ENCODE assay signal across 10 cellular contexts in genomic region chr11:118481238-118481637, GRCh38. TPM values are rescaled to one million over a fixed set of nuclear protein-coding genes. Genes with fewer than 3 reads are reported as not detected.
A peak's percentile ranks its signal among the peaks of the same experiment; 100 is the strongest.
DNase-seq lines count a peak whose midpoint lies in the region; ATAC-seq, FAIRE-seq and TF ChIP-seq lines count a peak whose summit lies in the region.
"Not testable (repeated sequence)": the region's sequence is repeated elsewhere in the genome, so short reads cannot be mapped to it uniquely, and the experiment has no call there.
"Had no signal": no experiment of that assay in that cellular context is flagged by ENCODE, and none has a peak within 500 bp of the region (broad histone marks: within the 10 kb centered on the region; RNA-seq: fewer than 3 reads in every experiment).

No MANE protein-coding gene starts in this region.

- not testable (repeated sequence) for ATAC-seq in T-cell (replicated peaks in 1 of 4); activated CD8-positive, alpha-beta T cell treated with anti-CD3 and anti-CD28 coated beads for 36 hours; K562; naive thymus-derived CD4-positive, alpha-beta T cell

- not testable (repeated sequence) for H3K9me3 ChIP-seq in K562 (replicated peaks; ENCODE audit: control insufficient read depth, insufficient read depth, low read depth, low read length); naive thymus-derived CD4-positive, alpha-beta T cell (ENCODE audit: control insufficient read depth in 2 of 3, low read length in 3 of 3)

- not testable (repeated sequence) for H4K20me1 ChIP-seq in K562 (replicated peaks; ENCODE audit: control insufficient read depth, insufficient read depth, low read length)

- H3K9ac ChIP-seq in K562 (ENCODE audit: insufficient read depth in 1 of 2, low read depth in 2 of 2, low read length in 2 of 2) = not testable (repeated sequence)

- intact Hi-C loops in activated CD8-positive, alpha-beta T cell treated with anti-CD3 and anti-CD28 coated beads for 36 hours (cut with micrococcal nuclease); activated T-helper 1 cell treated with anti-CD3 and anti-CD28 coated beads, Interleukin-12 subunit alpha, Interleukin-12 subunit beta, Interleukin-2, Interleukin-4 antibody, amounts not matched to agents 30 ng/mL and 10 ng/mL and 1 ng/mL, durations not matched to agents 14 hours and 24 hours and 36 hours (cut with micrococcal nuclease); K562 (cut with micrococcal nuclease); naive thymus-derived CD4-positive, alpha-beta T cell (cut with micrococcal nuclease): not testable (repeated sequence)

- not testable (repeated sequence) for TF ChIP-seq EP300 in K562 (IDR thresholded peaks at IDR 0.05; ENCODE audit: low read length)

- in situ Hi-C loops in K562 (cut with MboI) = not testable (repeated sequence)

- H3K4me2 ChIP-seq in K562 (ENCODE audit: insufficient read depth, low read length) = not testable (repeated sequence)

- H3K27ac Mint-ChIP-seq in T-cell = peak overlapping the region; percentile 2 to 29
- peak overlapping the region; percentile 5 for H3K27ac Mint-ChIP-seq in activated CD8-positive, alpha-beta T cell treated with anti-CD3 and anti-CD28 coated beads for 36 hours
- H3K27ac Mint-ChIP-seq in activated T-helper 1 cell treated with anti-CD3 and anti-CD28 coated beads, Interleukin-12 subunit alpha, Interleukin-12 subunit beta, Interleukin-2, Interleukin-4 antibody, amounts not matched to agents 30 ng/mL and 10 ng/mL and 1 ng/mL, durations not matched to agents 14 hours and 24 hours and 36 hours = peak overlapping the region; percentile 15
- H3K27ac Mint-ChIP-seq in activated naive CD4-positive, alpha-beta T cell treated with anti-CD3 and anti-CD28 coated beads, Interleukin-2, amount 10 ng/mL, durations not matched to agents 7 days and 5 days = peak overlapping the region; percentile 6
- peak overlapping the region; percentile 37 for H3K27ac Mint-ChIP-seq in activated naive CD8-positive, alpha-beta T cell
- H3K27ac Mint-ChIP-seq in naive thymus-derived CD4-positive, alpha-beta T cell = peak overlapping the region in 8 of 9 donors; percentile 6 to 80 (median 44)

- DNase-seq in GM12891 (ENCODE audit: insufficient read length, low spot score); T-cell; activated CD8-positive, alpha-beta T cell treated with anti-CD3 and anti-CD28 coated beads for 36 hours; activated T-helper 1 cell treated with anti-CD3 and anti-CD28 coated beads, Interleukin-12 subunit alpha, Interleukin-12 subunit beta, Interleukin-2, Interleukin-4 antibody, amounts not matched to agents 30 ng/mL and 10 ng/mL and 1 ng/mL, durations not matched to agents 14 hours and 24 hours and 36 hours (ENCODE audit: low spot score); activated naive CD4-positive, alpha-beta T cell treated with anti-CD3 and anti-CD28 coated beads, Interleukin-2, amount 10 ng/mL, durations not matched to agents 7 days and 5 days; K562 (ENCODE audit: extremely low read depth in 1 of 4, low spot score in 3 of 4); naive thymus-derived CD4-positive, alpha-beta T cell: not testable (repeated sequence)

- H3K4me3 ChIP-seq in K562; naive thymus-derived CD4-positive, alpha-beta T cell (ENCODE audit: low read length): not testable (repeated sequence)

- FAIRE-seq in GM12891 (lab: Jason Lieb, UNC) = peak; percentile 82
- not testable (repeated sequence) for FAIRE-seq in K562 (lab: Jason Lieb, UNC)

- not testable (repeated sequence) for H3K27me3 Mint-ChIP-seq in T-cell; activated CD8-positive, alpha-beta T cell treated with anti-CD3 and anti-CD28 coated beads for 36 hours; activated T-helper 1 cell treated with anti-CD3 and anti-CD28 coated beads, Interleukin-12 subunit alpha, Interleukin-12 subunit beta, Interleukin-2, Interleukin-4 antibody, amounts not matched to agents 30 ng/mL and 10 ng/mL and 1 ng/mL, durations not matched to agents 14 hours and 24 hours and 36 hours (ENCODE audit: insufficient read depth); activated naive CD4-positive, alpha-beta T cell treated with anti-CD3 and anti-CD28 coated beads, Interleukin-2, amount 10 ng/mL, durations not matched to agents 7 days and 5 days; activated naive CD8-positive, alpha-beta T cell; naive thymus-derived CD4-positive, alpha-beta T cell

- not testable (repeated sequence) for H3K9me3 Mint-ChIP-seq in T-cell; activated CD8-positive, alpha-beta T cell treated with anti-CD3 and anti-CD28 coated beads for 36 hours; activated T-helper 1 cell treated with anti-CD3 and anti-CD28 coated beads, Interleukin-12 subunit alpha, Interleukin-12 subunit beta, Interleukin-2, Interleukin-4 antibody, amounts not matched to agents 30 ng/mL and 10 ng/mL and 1 ng/mL, durations not matched to agents 14 hours and 24 hours and 36 hours; activated naive CD4-positive, alpha-beta T cell treated with anti-CD3 and anti-CD28 coated beads, Interleukin-2, amount 10 ng/mL, durations not matched to agents 7 days and 5 days; activated naive CD8-positive, alpha-beta T cell (ENCODE audit: low read depth); naive thymus-derived CD4-positive, alpha-beta T cell

- H3K27ac ChIP-seq in K562 (ENCODE audit: extremely low read depth, low read depth, low read length); naive thymus-derived CD4-positive, alpha-beta T cell (ENCODE audit: low read depth, low read length): not testable (repeated sequence)

- peaks cover 89% of the 10 kb centered on the region for H3K36me3 ChIP-seq in K562 (ENCODE audit: control insufficient read depth, insufficient read depth, low read length)
- peaks cover 42 to 84% (median 62%) of the 10 kb centered on the region in 3 experiments for H3K36me3 ChIP-seq in naive thymus-derived CD4-positive, alpha-beta T cell (ENCODE audit: control insufficient read depth in 2 of 3, insufficient read depth in 3 of 3, low read length in 3 of 3)

- BruUV-seq in K562 (replicated peaks; lab: Mats Ljungman, UMichigan) = not testable (repeated sequence)

- not testable (repeated sequence) for H3K9me1 ChIP-seq in K562 (ENCODE audit: control insufficient read depth, insufficient read depth, low read length)

- TF ChIP-seq POLR2A in GM12891 (IDR thresholded peaks at IDR 0.05; ENCODE audit: low read depth, low read length); K562 (conservative IDR thresholded peaks at IDR 0.05): not testable (repeated sequence)

- H2AFZ ChIP-seq in K562 (ENCODE audit: low read depth, low read length) = not testable (repeated sequence)

- TF ChIP-seq CTCF in activated CD8-positive, alpha-beta T cell treated with anti-CD3 and anti-CD28 coated beads for 36 hours (IDR thresholded peaks at IDR 0.05); K562 (IDR thresholded peaks at IDR 0.05 in 2 of 3, conservative IDR thresholded peaks at IDR 0.05 in 1 of 3; ENCODE audit: insufficient read depth in 2 of 3, low read depth in 1 of 3, low read length in 3 of 3): not testable (repeated sequence)

- H3K4me1 ChIP-seq in K562 (replicated peaks in 1 of 2; ENCODE audit: control insufficient read depth in 2 of 2, insufficient read depth in 2 of 2, low read length in 2 of 2); naive thymus-derived CD4-positive, alpha-beta T cell (ENCODE audit: control insufficient read depth in 2 of 2, insufficient read depth in 2 of 2, low read length in 2 of 2): not testable (repeated sequence)

- not testable (repeated sequence) for H3K27me3 ChIP-seq in K562 (ENCODE audit: control insufficient read depth in 2 of 2, insufficient read depth in 2 of 2, low read length in 2 of 2); naive thymus-derived CD4-positive, alpha-beta T cell (ENCODE audit: control insufficient read depth in 2 of 2, insufficient read depth in 2 of 2, low read length in 2 of 2)

- not testable (repeated sequence) for H3K4me1 Mint-ChIP-seq in T-cell; activated T-helper 1 cell treated with anti-CD3 and anti-CD28 coated beads, Interleukin-12 subunit alpha, Interleukin-12 subunit beta, Interleukin-2, Interleukin-4 antibody, amounts not matched to agents 30 ng/mL and 10 ng/mL and 1 ng/mL, durations not matched to agents 14 hours and 24 hours and 36 hours (ENCODE audit: low read depth); activated naive CD4-positive, alpha-beta T cell treated with anti-CD3 and anti-CD28 coated beads, Interleukin-2, amount 10 ng/mL, durations not matched to agents 7 days and 5 days; activated naive CD8-positive, alpha-beta T cell (ENCODE audit: low read depth); naive thymus-derived CD4-positive, alpha-beta T cell
- H3K4me1 Mint-ChIP-seq in activated CD8-positive, alpha-beta T cell treated with anti-CD3 and anti-CD28 coated beads for 36 hours (ENCODE audit: low read depth) = peaks cover 11% of the 10 kb centered on the region

- POLR2A ChIA-PET in T-cell (lab: Charles Lee) = interaction anchor here in 1 of 2 donors (0.6 kb wide), 1 partner anchor 118 kb away, joined by 4 read pairs; no protein-coding TSS in a partner anchor
- POLR2A ChIA-PET in activated CD8-positive, alpha-beta T cell treated with anti-CD3 and anti-CD28 coated beads for 36 hours (lab: Charles Lee) = interaction anchor here (0.6 to 1.0 kb wide), 2 partner anchors 16 to 22 kb away, joined by 4 read pairs; no protein-coding TSS in a partner anchor
- POLR2A ChIA-PET in K562 (lab: Yijun Ruan, JAX) = not testable (repeated sequence)
- POLR2A ChIA-PET in naive thymus-derived CD4-positive, alpha-beta T cell (lab: Charles Lee) = interaction anchor here (1.2 kb wide), 1 partner anchor 95 kb away, joined by 3 read pairs; no protein-coding TSS in a partner anchor

- H3K79me2 ChIP-seq in K562 (ENCODE audit: control insufficient read depth, insufficient read depth, low read length) = not testable (repeated sequence)

- H3K4me3 Mint-ChIP-seq in T-cell; activated CD8-positive, alpha-beta T cell treated with anti-CD3 and anti-CD28 coated beads for 36 hours; activated T-helper 1 cell treated with anti-CD3 and anti-CD28 coated beads, Interleukin-12 subunit alpha, Interleukin-12 subunit beta, Interleukin-2, Interleukin-4 antibody, amounts not matched to agents 30 ng/mL and 10 ng/mL and 1 ng/mL, durations not matched to agents 14 hours and 24 hours and 36 hours; activated naive CD4-positive, alpha-beta T cell treated with anti-CD3 and anti-CD28 coated beads, Interleukin-2, amount 10 ng/mL, durations not matched to agents 7 days and 5 days; activated naive CD8-positive, alpha-beta T cell; naive thymus-derived CD4-positive, alpha-beta T cell: not testable (repeated sequence)

- 94% methylated on average over 1 of the region's 1 CpG for WGBS in K562 (ENCODE audit: insufficient coverage, low coverage, missing lambda C conversion rate)

- CTCF ChIA-PET in T-cell (lab: Charles Lee) = interaction anchor here in 1 of 2 donors (0.6 kb wide), 2 partner anchors 8 to 542 kb away, joined by 3 read pairs; no protein-coding TSS in a partner anchor
- CTCF ChIA-PET in activated CD8-positive, alpha-beta T cell treated with anti-CD3 and anti-CD28 coated beads for 36 hours (lab: Charles Lee); activated naive CD4-positive, alpha-beta T cell treated with anti-CD3 and anti-CD28 coated beads, Interleukin-2, amount 10 ng/mL, durations not matched to agents 7 days and 5 days (lab: Charles Lee): not testable (repeated sequence)
- CTCF ChIA-PET in K562 (lab: Yijun Ruan, JAX; ENCODE audit: low intra/inter-chr PET ratio) = interaction anchor here (0.7 kb wide), 1 partner anchor 15 kb away, joined by 3 read pairs; no protein-coding TSS in a partner anchor
- CTCF ChIA-PET in naive thymus-derived CD4-positive, alpha-beta T cell (lab: Charles Lee) = interaction anchor here (1.3 kb wide), 1 partner anchor 283 kb away, joined by 3 read pairs; no protein-coding TSS in a partner anchor

- TF ChIP-seq RAD21 in K562 (CRISPR knock-in tag; conservative IDR thresholded peaks at IDR 0.05 in 1 of 2, IDR thresholded peaks at IDR 0.05 in 1 of 2) = not testable (repeated sequence)

- peaks cover 53% of the 10 kb centered on the region for H3K36me3 Mint-ChIP-seq in T-cell
- peaks cover 57% of the 10 kb centered on the region for H3K36me3 Mint-ChIP-seq in activated CD8-positive, alpha-beta T cell treated with anti-CD3 and anti-CD28 coated beads for 36 hours (ENCODE audit: low read depth)
- peaks cover 67% of the 10 kb centered on the region for H3K36me3 Mint-ChIP-seq in activated T-helper 1 cell treated with anti-CD3 and anti-CD28 coated beads, Interleukin-12 subunit alpha, Interleukin-12 subunit beta, Interleukin-2, Interleukin-4 antibody, amounts not matched to agents 30 ng/mL and 10 ng/mL and 1 ng/mL, durations not matched to agents 14 hours and 24 hours and 36 hours (ENCODE audit: low read depth)
- H3K36me3 Mint-ChIP-seq in activated naive CD4-positive, alpha-beta T cell treated with anti-CD3 and anti-CD28 coated beads, Interleukin-2, amount 10 ng/mL, durations not matched to agents 7 days and 5 days = peaks cover 63% of the 10 kb centered on the region
- not testable (repeated sequence) for H3K36me3 Mint-ChIP-seq in activated naive CD8-positive, alpha-beta T cell
- peaks cover 18 to 45% (median 31%) of the 10 kb centered on the region in 5 donors for H3K36me3 Mint-ChIP-seq in naive thymus-derived CD4-positive, alpha-beta T cell

RNA-seq across cellular contexts. Expression of gene KMT2A, which starts 44.9 kb away (rescaled TPM):
- 15.3 TPM for polyA plus RNA-seq in GM12891 (2012; ENCODE audit: low read depth, missing spikeins)
- 100 to 1,000 TPM; 130 to 183 (median 153) TPM for total RNA-seq in T-cell
- 10 to 100 TPM; 68.8 to 75.0 TPM for total RNA-seq in activated CD8-positive, alpha-beta T cell treated with anti-CD3 and anti-CD28 coated beads for 36 hours
- total RNA-seq in activated T-helper 1 cell treated with anti-CD3 and anti-CD28 coated beads, Interleukin-12 subunit alpha, Interleukin-12 subunit beta, Interleukin-2, Interleukin-4 antibody, amounts not matched to agents 30 ng/mL and 10 ng/mL and 1 ng/mL, durations not matched to agents 14 hours and 24 hours and 36 hours = 78.4 and 87.8 TPM in 2 replicates
- 227 and 437 TPM in 2 replicates for total RNA-seq in K562 (2011; cell fraction: chromatin; rRNA removed; ENCODE audit: low replicate concordance)
- 184 and 220 TPM in 2 replicates for total RNA-seq in K562 (2011; cell fraction: nucleolus; rRNA removed)
- total RNA-seq in K562 (2011; cell fraction: nucleoplasm; rRNA removed) = 320 and 503 TPM in 2 replicates
- 27.0 and 34.8 TPM in 2 replicates for total RNA-seq in K562 (2014; rRNA removed)
- 37.0 and 44.1 TPM in 2 replicates for total RNA-seq in K562 (2014; rRNA removed; fragmentation: Illumina TruSeq; extraction: Trizol)
- 32.9 and 33.7 TPM in 2 replicates for total RNA-seq in K562 (2015; rRNA removed; fragmentation: Illumina TruSeq; extraction: Trizol)
- 58.9 and 59.9 TPM in 2 replicates for total RNA-seq in K562 (2021)
- 28.3 and 30.4 TPM in 2 replicates for polyA plus RNA-seq in K562 (2011; rRNA removed)
- polyA plus RNA-seq in K562 (2011; cell fraction: cytosol; rRNA removed) = 24.5 and 37.4 TPM in 2 replicates
- 159 and 233 TPM in 2 replicates for polyA plus RNA-seq in K562 (2011; cell fraction: nucleus; rRNA removed)
- polyA plus RNA-seq in K562 (2012) = 26.7 and 27.2 TPM in 2 replicates
- 41.6 and 48.9 TPM in 2 replicates for polyA plus RNA-seq in K562 (2014; fragmentation: Illumina TruSeq; extraction: Trizol)
- polyA plus RNA-seq in K562 (2014; fragmentation: Nextera tagmentation; extraction: Ambion mirVana) = 10 to 100 TPM in 1 of 2 experiments, 1 to 10 TPM in 1; 9.6 to 10.8 TPM
- polyA plus RNA-seq in K562 (2014; rRNA removed) = 32.6 and 36.9 TPM in 2 replicates
- 95.7 and 118 TPM in 2 replicates for polyA minus RNA-seq in K562 (2011; rRNA and poly(A)+ RNA removed)
- polyA minus RNA-seq in K562 (2011; cell fraction: cytosol; rRNA and poly(A)+ RNA removed) = 53.8 and 61.4 TPM in 2 replicates
- 141 and 184 TPM in 2 replicates for polyA minus RNA-seq in K562 (2011; cell fraction: nucleus; rRNA and poly(A)+ RNA removed)
- total RNA-seq in naive thymus-derived CD4-positive, alpha-beta T cell = 100 to 1,000 TPM; 140 to 192 (median 161) TPM
- 10 to 100 TPM; 19.6 to 32.9 TPM for polyA plus RNA-seq in naive thymus-derived CD4-positive, alpha-beta T cell

RNA-seq across cellular contexts. Expression of gene TTC36, which starts 46.0 kb away (rescaled TPM):
- polyA plus RNA-seq in GM12891 (2012; ENCODE audit: low read depth, missing spikeins) = 0.10 TPM
- total RNA-seq in T-cell (1 to 10 TPM in 4 of 5 donors, under 1 TPM in 1; 0.53 to 1.7 (median 1.2) TPM), K562 (2014; rRNA removed) (0.78 TPM in 1 of 2 replicates, not detected in the other), K562 (2014; rRNA removed; fragmentation: Illumina TruSeq; extraction: Trizol) (not detected in 2 replicates), K562 (2015; rRNA removed; fragmentation: Illumina TruSeq; extraction: Trizol) (not detected in 2 replicates), K562 (2021) (0.22 and 0.36 TPM in 2 replicates)
- total RNA-seq in activated CD8-positive, alpha-beta T cell treated with anti-CD3 and anti-CD28 coated beads for 36 hours = under 1 TPM; 0.36 to 0.43 TPM
- 0.59 and 0.91 TPM in 2 replicates for total RNA-seq in activated T-helper 1 cell treated with anti-CD3 and anti-CD28 coated beads, Interleukin-12 subunit alpha, Interleukin-12 subunit beta, Interleukin-2, Interleukin-4 antibody, amounts not matched to agents 30 ng/mL and 10 ng/mL and 1 ng/mL, durations not matched to agents 14 hours and 24 hours and 36 hours
- total RNA-seq in K562 (2011; cell fraction: chromatin; rRNA removed; ENCODE audit: low replicate concordance) = not detected in 2 replicates
- total RNA-seq in K562 (2011; cell fraction: nucleolus; rRNA removed) = 0.66 and 0.83 TPM in 2 replicates
- not detected in 2 replicates for total RNA-seq in K562 (2011; cell fraction: nucleoplasm; rRNA removed)
- polyA plus RNA-seq in K562 (2011; rRNA removed) (not detected in 2 replicates), K562 (2014; fragmentation: Illumina TruSeq; extraction: Trizol) (not detected in 2 replicates), K562 (2014; fragmentation: Nextera tagmentation; extraction: Ambion mirVana) (not detected), K562 (2014; rRNA removed) (0.23 and 0.59 TPM in 2 replicates)
- 0.06 TPM in 1 of 2 replicates, not detected in the other for polyA plus RNA-seq in K562 (2011; cell fraction: cytosol; rRNA removed)
- 0.18 and 0.53 TPM in 2 replicates for polyA plus RNA-seq in K562 (2011; cell fraction: nucleus; rRNA removed)
- 0.14 and 0.15 TPM in 2 replicates for polyA plus RNA-seq in K562 (2012)
- not detected in 2 replicates for polyA minus RNA-seq in K562 (2011; rRNA and poly(A)+ RNA removed)
- polyA minus RNA-seq in K562 (2011; cell fraction: cytosol; rRNA and poly(A)+ RNA removed) = not detected in 2 replicates
- 0.27 and 0.78 TPM in 2 replicates for polyA minus RNA-seq in K562 (2011; cell fraction: nucleus; rRNA and poly(A)+ RNA removed)
- total RNA-seq in naive thymus-derived CD4-positive, alpha-beta T cell = 1 to 10 TPM in 3 of 5 experiments, under 1 TPM in 2; 0.34 to 2.7 (median 1.1) TPM
- 1 to 10 TPM in 1 of 2 donors, under 1 TPM in 1; 0.29 to 1.2 TPM for polyA plus RNA-seq in naive thymus-derived CD4-positive, alpha-beta T cell
- polyA plus RNA-seq: AG04450, CD14-positive monocyte had no signal

RNA-seq across cellular contexts. Expression of gene TMEM25, which starts 49.8 kb away (rescaled TPM):
- polyA plus RNA-seq in GM12891 (2012; ENCODE audit: low read depth, missing spikeins) = 4.4 TPM
- total RNA-seq in T-cell (10 to 100 TPM; 19.9 to 31.7 (median 25.3) TPM), K562 (2014; rRNA removed) (1.5 and 2.1 TPM in 2 replicates), K562 (2014; rRNA removed; fragmentation: Illumina TruSeq; extraction: Trizol) (0.77 and 1.2 TPM in 2 replicates), K562 (2015; rRNA removed; fragmentation: Illumina TruSeq; extraction: Trizol) (1.8 and 2.0 TPM in 2 replicates), K562 (2021) (3.2 TPM in 2 replicates)
- total RNA-seq in activated CD8-positive, alpha-beta T cell treated with anti-CD3 and anti-CD28 coated beads for 36 hours = 10 to 100 TPM in 1 of 2 experiments, 1 to 10 TPM in 1; 9.8 to 15.0 TPM
- 13.6 and 15.0 TPM in 2 replicates for total RNA-seq in activated T-helper 1 cell treated with anti-CD3 and anti-CD28 coated beads, Interleukin-12 subunit alpha, Interleukin-12 subunit beta, Interleukin-2, Interleukin-4 antibody, amounts not matched to agents 30 ng/mL and 10 ng/mL and 1 ng/mL, durations not matched to agents 14 hours and 24 hours and 36 hours
- 15.4 and 39.3 TPM in 2 replicates for total RNA-seq in K562 (2011; cell fraction: chromatin; rRNA removed; ENCODE audit: low replicate concordance)
- 19.7 and 20.1 TPM in 2 replicates for total RNA-seq in K562 (2011; cell fraction: nucleolus; rRNA removed)
- total RNA-seq in K562 (2011; cell fraction: nucleoplasm; rRNA removed) = 15.8 and 18.2 TPM in 2 replicates
- polyA plus RNA-seq in K562 (2011; rRNA removed) (2.2 and 7.1 TPM in 2 replicates), K562 (2014; fragmentation: Illumina TruSeq; extraction: Trizol) (2.7 and 3.4 TPM in 2 replicates), K562 (2014; fragmentation: Nextera tagmentation; extraction: Ambion mirVana) (under 1 TPM; 0.34 to 0.49 TPM), K562 (2014; rRNA removed) (3.8 and 4.3 TPM in 2 replicates)
- polyA plus RNA-seq in K562 (2011; cell fraction: cytosol; rRNA removed) = 4.0 and 6.3 TPM in 2 replicates
- polyA plus RNA-seq in K562 (2011; cell fraction: nucleus; rRNA removed) = 35.3 and 59.2 TPM in 2 replicates
- polyA plus RNA-seq in K562 (2012) = 1.6 and 4.2 TPM in 2 replicates
- 4.1 and 5.3 TPM in 2 replicates for polyA minus RNA-seq in K562 (2011; rRNA and poly(A)+ RNA removed)
- 2.1 and 6.1 TPM in 2 replicates for polyA minus RNA-seq in K562 (2011; cell fraction: cytosol; rRNA and poly(A)+ RNA removed)
- 11.3 and 17.8 TPM in 2 replicates for polyA minus RNA-seq in K562 (2011; cell fraction: nucleus; rRNA and poly(A)+ RNA removed)
- total RNA-seq in naive thymus-derived CD4-positive, alpha-beta T cell = 10 to 100 TPM; 12.1 to 32.8 (median 27.6) TPM
- polyA plus RNA-seq in naive thymus-derived CD4-positive, alpha-beta T cell = 10 to 100 TPM; 24.0 to 30.9 TPM
- polyA plus RNA-seq: CD14-positive monocyte had no signal
